ENCODE assay signal across 8 cellular contexts in the genomic region with DNA sequence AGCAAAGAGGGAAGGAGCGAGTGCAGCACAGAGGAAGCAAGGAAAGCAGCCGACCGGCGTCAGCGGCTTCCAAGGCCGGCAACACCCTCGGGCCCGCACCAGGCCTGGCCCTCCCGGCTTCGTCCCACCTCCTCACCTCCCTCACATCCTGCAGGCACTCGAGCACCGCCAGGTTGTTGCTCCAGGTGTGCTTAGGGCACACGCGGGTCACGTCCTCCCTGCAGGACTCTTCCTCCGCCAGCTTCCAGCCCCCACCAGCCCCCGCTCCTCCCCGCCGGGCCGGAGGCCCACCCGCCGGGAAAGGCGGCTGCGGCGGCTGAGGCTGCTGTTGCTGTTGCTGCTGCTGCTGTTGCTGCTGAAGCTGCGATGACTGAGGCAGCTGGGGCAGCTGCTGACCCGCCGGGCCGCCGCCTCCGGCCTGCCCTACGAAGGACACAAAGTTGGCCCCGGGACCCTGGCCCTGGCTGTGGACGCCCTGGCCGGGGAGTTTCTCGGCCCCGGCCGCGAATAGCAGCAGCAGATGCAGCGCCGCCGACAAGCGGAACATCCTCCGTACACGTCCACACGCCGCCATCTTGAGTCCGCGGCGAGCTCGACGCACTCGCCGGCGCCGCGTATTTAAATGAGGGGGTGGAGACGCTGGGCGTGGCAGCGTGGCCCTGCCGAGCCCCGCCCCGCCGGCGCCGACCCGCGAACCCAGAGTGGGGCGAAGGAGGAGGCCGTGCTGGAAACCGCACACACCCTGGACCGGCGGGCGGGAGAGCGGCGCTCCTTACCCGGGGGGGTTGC.
A peak's percentile ranks its signal among the peaks of the same experiment; 100 is the strongest.
DNase-seq lines count a peak whose midpoint lies in the region; ATAC-seq and TF ChIP-seq lines count a peak whose summit lies in the region.

A gene (minus strand): TSS at position 594 of the 789 bp plus-strand sequence. CDS start 20 bp downstream, at position 574.

- no peaks in the 10 kb centered on the region for H3K36me3 ChIP-seq in iPS-20b (ENCODE audit: insufficient read depth, low read depth, low read length)

- DNase-seq in NCI-H2171 (lab: John Stamatoyannopoulos, UW) (peak; percentile 93), T47D (ENCODE audit: low read depth in 1 of 2, low spot score in 1 of 2) (peak; percentile 60 to 94)

- no peaks in the 10 kb centered on the region for H3K27me3 ChIP-seq in iPS-20b (ENCODE audit: insufficient read depth, low read length)

- H3K27ac ChIP-seq in 22Rv1 (peak within 1 kb of the TSS; percentile 85), VCaP (peak within 1 kb of the TSS; percentile 88), iPS-20b (ENCODE audit: low read length) (peak within 1 kb of the TSS; percentile 27), skin epidermis (peak within 1 kb of the TSS; percentile 77 to 98 (median 94))

- H3K4me1 ChIP-seq in iPS-20b (ENCODE audit: insufficient read depth, low read length), result peaks cover 15% of the 10 kb centered on the region; the same call in 1 of the 2 replicates

- ATAC-seq in GM18519 (IDR thresholded peaks at IDR 0.05; ENCODE audit: low FRiP score, unreplicated experiment), result peak; percentile 86
- ATAC-seq in HG03045 (IDR thresholded peaks at IDR 0.05; ENCODE audit: unreplicated experiment), result peak; percentile 96

- H3K9me3 ChIP-seq in iPS-20b (ENCODE audit: insufficient read depth, low read depth, low read length), result no peaks in the 10 kb centered on the region

- peak within 1 kb of the TSS; percentile 94 for H3K9ac ChIP-seq in iPS-20b (ENCODE audit: low read depth, low read length)

- TF ChIP-seq CTCF in 22Rv1 (IDR thresholded peaks at IDR 0.05) (no peak), VCaP (conservative IDR thresholded peaks at IDR 0.05) (no peak)

- peak within 1 kb of the TSS; percentile 95 for H3K4me3 ChIP-seq in iPS-20b (ENCODE audit: low read length)
- peak within 1 kb of the TSS; percentile 85 to 100 (median 90) for H3K4me3 ChIP-seq in skin epidermis

- in situ Hi-C loops in T47D (cut with HindIII; ENCODE audit: low pct_unique_long_range_greater_than_20kb, low sequenced_read_pairs), result no loop called here

Comparison
In these comparisons a context has a peak if more than half of its experiments do, and no peak if none do; other contexts are left out.
1. Peak in every context shown above with its lines: DNase-seq, ATAC-seq, H3K4me3 ChIP-seq and H3K27ac ChIP-seq.
2. H3K27ac ChIP-seq: peak in every context shown above with its lines; median percentile 94 in skin epidermis; 88 in VCaP; 85 in 22Rv1; 27 in iPS-20b.